In the genomic region with DNA sequence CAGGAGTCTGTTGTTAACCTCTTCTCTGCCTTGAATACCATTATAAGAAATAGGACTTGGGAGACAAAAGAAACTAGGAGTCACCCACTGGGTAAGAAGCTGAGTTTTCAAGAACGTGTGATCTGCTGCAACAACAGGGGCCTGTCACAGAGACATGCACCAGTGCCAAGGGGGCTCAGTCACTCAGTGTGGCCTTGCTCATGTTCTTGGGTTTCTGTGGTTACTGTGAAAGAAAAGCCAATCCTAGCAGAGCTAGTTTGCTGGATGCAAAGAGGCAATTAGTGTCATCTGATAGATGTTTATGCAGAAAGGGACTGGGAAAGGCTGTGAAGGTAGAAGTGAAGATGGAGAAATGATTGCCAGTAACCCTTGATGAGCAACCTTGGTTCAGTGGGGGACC, we compare ENCODE assay signal across 23 cellular contexts.
A peak's percentile ranks its signal among the peaks of the same experiment; 100 is the strongest.
DNase-seq lines count a peak whose midpoint lies in the region; ATAC-seq, FAIRE-seq and TF ChIP-seq lines count a peak whose summit lies in the region.
"Had no signal": no experiment of that assay in that cellular context is flagged by ENCODE, and none has a peak within 500 bp of the region (broad histone marks: within the 10 kb centered on the region; RNA-seq: fewer than 3 reads in every experiment).

No MANE protein-coding gene starts in this region.

- no peak overlapping the region for H3K56ac ChIP-seq in H1 (replicated peaks; ENCODE audit: insufficient read length, low read depth, low read length)

- peak; percentile 23 for ATAC-seq in activated T-helper 17 cell treated with anti-CD3 and anti-CD28 coated beads, Interleukin-2, amount 50 U/mL, for 72 hours (replicated peaks)
- ATAC-seq in HG02588 (IDR thresholded peaks at IDR 0.05; ENCODE audit: unreplicated experiment): no peak

- H3K23me2 ChIP-seq in H1 (ENCODE audit: low read depth, low read length): no peaks in the 10 kb centered on the region

- TF ChIP-seq EP300 in H1 (IDR thresholded peaks at IDR 0.05; ENCODE audit: borderline replicate concordance in 1 of 2, low read depth in 2 of 2, low read length in 2 of 2): no peak

- H2BK20ac ChIP-seq in H1 (ENCODE audit: low read length): no peak overlapping the region

- no peak overlapping the region for H3K4me3 Mint-ChIP-seq in activated T-helper 17 cell treated with anti-CD3 and anti-CD28 coated beads, Interleukin-2, amount 50 U/mL, for 72 hours
- H3K4me3 Mint-ChIP-seq: CD4-positive, CD25-positive, alpha-beta regulatory T cell; CD8-positive, alpha-beta memory T cell had no signal

- no peak for FAIRE-seq in H1 (lab: Jason Lieb, UNC)
- FAIRE-seq: A204.1, GM12891, GM19239, HTR-8/SVneo had no signal

- no peak overlapping the region for H3K4me3 ChIP-seq in H1 (ENCODE audit: extremely low read depth in 1 of 4, insufficient read depth in 2 of 4, low read depth in 3 of 4, low read length in 4 of 4)
- H3K4me3 ChIP-seq: HAP-1 had no signal

- H3K23ac ChIP-seq in H1 (ENCODE audit: insufficient read length): no peak overlapping the region

- no peaks in the 10 kb centered on the region for H3K4me1 Mint-ChIP-seq in activated T-helper 17 cell treated with anti-CD3 and anti-CD28 coated beads, Interleukin-2, amount 50 U/mL, for 72 hours
- H3K4me1 Mint-ChIP-seq: CD4-positive, CD25-positive, alpha-beta regulatory T cell; CD8-positive, alpha-beta memory T cell had no signal

- no peaks in the 10 kb centered on the region for H3K27me3 ChIP-seq in H1 (replicated peaks in 1 of 4; ENCODE audit: control insufficient read depth in 3 of 4, extremely low read depth in 1 of 4, insufficient read depth in 3 of 4, low read length in 3 of 4)

- no peak overlapping the region for H3K4me2 ChIP-seq in H1 (ENCODE audit: insufficient read depth in 1 of 2, low read depth in 2 of 2, low read length in 2 of 2)

- WGBS in H1 (ENCODE audit: extremely low coverage in 1 of 2, insufficient coverage in 1 of 2, insufficient read length in 1 of 2, insufficient replicate concordance in 2 of 2, low coverage in 1 of 2, low lambda C conversion rate in 2 of 2, missing lambda C conversion rate in 1 of 2), 2 experiments: 55% methylated on average over 1 of the region's 1 CpG; no CpG with 5 or more reads in 1 of the 2 experiments

- no peak overlapping the region for H4K91ac ChIP-seq in H1 (replicated peaks; ENCODE audit: insufficient read length, low read length)

- H3K27ac ChIP-seq in H1 (ENCODE audit: low read depth, low read length): no peak overlapping the region

- no peaks in the 10 kb centered on the region for H3K79me1 ChIP-seq in H1 (ENCODE audit: low read depth, low read length)

- H3K4ac ChIP-seq in H1 (replicated peaks; ENCODE audit: insufficient read length, low read depth, low read length): no peak overlapping the region

- CTCF ChIA-PET in H1 (lab: Charles Lee; ENCODE audit: partially characterized antibody): interaction anchor here (1.0 to 2.9 kb wide), 2 partner anchors 26 to 53 kb away, joined by 3 to 14 read pairs; no protein-coding TSS in a partner anchor

- no peak for TF ChIP-seq RAD21 in H1 (IDR thresholded peaks at IDR 0.05 in 1 of 2, conservative IDR thresholded peaks at IDR 0.05 in 1 of 2; ENCODE audit: low read depth in 2 of 2, low read length in 2 of 2)

- peak overlapping the region; percentile 50; the same call in 1 of the 2 replicates for H2AFZ ChIP-seq in H1 (ENCODE audit: low read length)

- H3K27me3 Mint-ChIP-seq in activated T-helper 17 cell treated with anti-CD3 and anti-CD28 coated beads, Interleukin-2, amount 50 U/mL, for 72 hours: peaks cover 10% of the 10 kb centered on the region

- H2BK12ac ChIP-seq in H1 (ENCODE audit: low read depth, low read length): no peak overlapping the region

- no peak overlapping the region for H2BK5ac ChIP-seq in H1 (ENCODE audit: low read depth, low read length)

- H4K5ac ChIP-seq in H1 (ENCODE audit: insufficient read length, low read depth, low read length): no peak overlapping the region

- no peaks in the 10 kb centered on the region for H4K20me1 ChIP-seq in H1 (replicated peaks in 1 of 2; ENCODE audit: control insufficient read depth in 1 of 2, insufficient read depth in 2 of 2, low read length in 2 of 2)

- no peak for TF ChIP-seq POLR2A in H1 (IDR thresholded peaks at IDR 0.05; ENCODE audit: control extremely low read depth in 1 of 2, low read depth in 2 of 2, low read length in 2 of 2)

- H3K9me3 Mint-ChIP-seq in activated T-helper 17 cell treated with anti-CD3 and anti-CD28 coated beads, Interleukin-2, amount 50 U/mL, for 72 hours: no peaks in the 10 kb centered on the region
- H3K9me3 Mint-ChIP-seq: CD4-positive, CD25-positive, alpha-beta regulatory T cell; CD8-positive, alpha-beta memory T cell had no signal

- H2AK5ac ChIP-seq in H1 (ENCODE audit: low read depth, low read length): no peak overlapping the region

- H3K27ac Mint-ChIP-seq in activated T-helper 17 cell treated with anti-CD3 and anti-CD28 coated beads, Interleukin-2, amount 50 U/mL, for 72 hours: no peak overlapping the region
- H3K27ac Mint-ChIP-seq: CD4-positive, CD25-positive, alpha-beta regulatory T cell; CD8-positive, alpha-beta memory T cell had no signal

- H3K36me3 Mint-ChIP-seq in activated T-helper 17 cell treated with anti-CD3 and anti-CD28 coated beads, Interleukin-2, amount 50 U/mL, for 72 hours (ENCODE audit: low read depth): no peaks in the 10 kb centered on the region
- H3K36me3 Mint-ChIP-seq: CD4-positive, CD25-positive, alpha-beta regulatory T cell; CD8-positive, alpha-beta memory T cell had no signal

- H2BK120ac ChIP-seq in H1 (replicated peaks; ENCODE audit: low read depth, low read length): no peak overlapping the region

- POLR2A ChIA-PET in H1 (lab: Charles Lee; ENCODE audit: partially characterized antibody): no interaction called here

- H3K79me2 ChIP-seq in H1 (ENCODE audit: control insufficient read depth in 1 of 2, insufficient read depth in 2 of 2, low read length in 2 of 2): no peaks in the 10 kb centered on the region

- no peak overlapping the region for H4K8ac ChIP-seq in H1 (ENCODE audit: extremely low read depth, insufficient read depth, low read length)

- no peaks in the 10 kb centered on the region for H3K4me1 ChIP-seq in H1 (replicated peaks in 1 of 4; ENCODE audit: control insufficient read depth in 3 of 4, insufficient read depth in 4 of 4, low read length in 3 of 4)
- H3K4me1 ChIP-seq: BE2C, HAP-1 had no signal

- no peak overlapping the region for H2BK15ac ChIP-seq in H1 (ENCODE audit: low read length)

- H3K9ac ChIP-seq in H1 (replicated peaks in 1 of 4; ENCODE audit: extremely low read depth in 1 of 4, low read depth in 3 of 4, low read length in 3 of 4): no peak overlapping the region

- H3K9me3 ChIP-seq in H1 (ENCODE audit: insufficient read depth in 2 of 2, low read depth in 1 of 2, low read length in 1 of 2): no peaks in the 10 kb centered on the region
- H3K9me3 ChIP-seq: BE2C, HAP-1 had no signal

- no peaks in the 10 kb centered on the region for H3K36me3 ChIP-seq in H1 (ENCODE audit: control insufficient read depth in 2 of 4, insufficient read depth in 4 of 4, low read length in 3 of 4)
- H3K36me3 ChIP-seq: BE2C, HAP-1 had no signal

- H3K14ac ChIP-seq in H1 (ENCODE audit: insufficient read length): no peak overlapping the region

- H3K18ac ChIP-seq in H1 (ENCODE audit: extremely low read depth, low read length): no peak overlapping the region

- peak; percentile 5 for DNase-seq in stimulated activated CD4-positive, alpha-beta T cell treated with anti-CD3 and anti-CD28 coated beads, Interleukin-1b, Interleukin-23, amount 100 ng/mL, for 48 hours
- no peak for DNase-seq in stimulated activated CD4-positive, alpha-beta T cell treated with anti-CD3 and anti-CD28 coated beads, Interleukin-4, amount 100 ng/mL, for 4 hours
- no peak for DNase-seq in H1 (ENCODE audit: low read depth in 1 of 2, low spot score in 2 of 2)
- no peak for DNase-seq in NCI-H1105 treated with DMSO at 0.1 percent for 48 hours (lab: John Stamatoyannopoulos, UW)
- no peak for DNase-seq in kidney glomerular epithelial cell (lab: John Stamatoyannopoulos, UW)
- DNase-seq: ACHN; BE2C; C1 segment of cervical spinal cord; CD4-positive, CD25-positive, alpha-beta regulatory T cell; CD8-positive, alpha-beta memory T cell; COR-L47; DMS 273 treated with DMSO at 0.1 percent for 48 hours; DMS53; DND-41; EL; IMR-90 had no signal

- no peak for TF ChIP-seq CTCF in H1 (IDR thresholded peaks at IDR 0.05; ENCODE audit: control extremely low read depth in 1 of 3, insufficient read depth in 1 of 3, low read depth in 1 of 3, low read length in 3 of 3)

TF ChIP-seq in H1, 55 proteins besides CTCF, POLR2A, EP300 and RAD21:
- TF ChIP-seq TAF7 (optimal IDR thresholded peaks at IDR 0.05; ENCODE audit: borderline replicate concordance, low read depth, low read length) (no peak), POU5F1 (IDR thresholded peaks at IDR 0.05; ENCODE audit: low read depth, low read length) (no peak), CHD2 (IDR thresholded peaks at IDR 0.05; ENCODE audit: low read length) (no peak), CREB1 (IDR thresholded peaks at IDR 0.05) (no peak), NRF1 (IDR thresholded peaks at IDR 0.05; ENCODE audit: low read depth, low read length) (no peak), EZH2 (IDR thresholded peaks at IDR 0.05; ENCODE audit: low read depth, low read length, severe bottlenecking) (no peak), TCF12 (IDR thresholded peaks at IDR 0.05; ENCODE audit: low read depth, low read length) (no peak), SIX5 (IDR thresholded peaks at IDR 0.05; ENCODE audit: low read depth, low read length) (no peak), JUN (IDR thresholded peaks at IDR 0.05; ENCODE audit: low read depth, low read length) (no peak), JUND (IDR thresholded peaks at IDR 0.05; ENCODE audit: low read length) (no peak), SIN3A (conservative IDR thresholded peaks at IDR 0.05 in 1 of 2, IDR thresholded peaks at IDR 0.05 in 1 of 2; ENCODE audit: low read depth in 1 of 2, low read length in 2 of 2) (no peak), YY1 (IDR thresholded peaks at IDR 0.05; ENCODE audit: low read depth, low read length) (no peak), EGR1 (IDR thresholded peaks at IDR 0.05; ENCODE audit: borderline replicate concordance, low read depth, low read length) (no peak), CEBPB (IDR thresholded peaks at IDR 0.05; ENCODE audit: low read depth, low read length) (no peak), RXRA (IDR thresholded peaks at IDR 0.05; ENCODE audit: insufficient read depth, low read depth, low read length) (no peak)
TF ChIP-seq in H1: peak in this region for 0.
